Comparison of ENCODE assay signal across 9 cellular contexts in the genomic region with DNA sequence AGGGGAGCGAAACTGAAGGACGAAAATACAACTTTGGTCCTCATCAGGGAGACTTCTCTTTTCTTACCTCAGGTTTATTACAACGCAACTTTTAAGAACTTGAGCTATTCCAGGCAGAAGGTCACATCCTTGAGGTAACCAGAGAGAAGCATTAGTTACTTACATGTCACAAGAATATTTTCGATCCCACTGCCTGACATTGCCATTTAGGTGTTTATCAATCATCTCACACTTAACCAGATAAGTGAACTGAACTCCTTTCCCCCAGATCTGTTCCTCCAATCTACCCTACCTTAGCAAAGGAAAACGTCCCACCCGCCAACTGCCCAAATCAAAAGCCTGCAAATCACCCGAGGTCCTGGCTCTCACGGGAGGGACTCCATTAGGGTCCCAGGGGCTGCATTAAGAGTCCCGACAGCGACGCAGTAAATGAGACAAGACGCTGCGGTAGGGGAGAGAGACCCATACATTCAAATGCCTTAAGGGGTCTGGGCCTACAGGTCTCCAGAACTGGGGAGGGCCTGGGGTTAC. TPM values are rescaled to one million over a fixed set of nuclear protein-coding genes. Genes with fewer than 3 reads are reported as not detected.
DNase-seq lines count a peak whose midpoint lies in the region; ATAC-seq and TF ChIP-seq lines count a peak whose summit lies in the region.
"Had no signal": no experiment of that assay in that cellular context is flagged by ENCODE, and none has a peak within 500 bp of the region (broad histone marks: within the 10 kb centered on the region; RNA-seq: fewer than 3 reads in every experiment).

No MANE protein-coding gene starts in this region.

- no peak overlapping the region for H3K14ac ChIP-seq in neuronal stem cell (ENCODE audit: low read length)

- no peak overlapping the region for H2BK12ac ChIP-seq in neuronal stem cell (ENCODE audit: low read length)

- H3K27ac Mint-ChIP-seq in CD8-positive, alpha-beta memory T cell, result peak overlapping the region in 6 of 8 donors; percentile 48 to 95 (median 76)
- H3K27ac Mint-ChIP-seq in effector memory CD8-positive, alpha-beta T cell, result peak overlapping the region; percentile 56 to 71

- no peak overlapping the region for H2BK15ac ChIP-seq in neuronal stem cell (ENCODE audit: low read length)

- H3K4me2 ChIP-seq in Loucy (ENCODE audit: low read depth, low read length, poor library complexity, severe bottlenecking), result peak overlapping the region; percentile 83
- peak overlapping the region; percentile 67 for H3K4me2 ChIP-seq in neuronal stem cell (ENCODE audit: insufficient read depth, low read length, poor library complexity, severe bottlenecking)

- peaks cover 13 to 32% (median 30%) of the 10 kb centered on the region in 3 donors for H3K4me1 Mint-ChIP-seq in CD8-positive, alpha-beta memory T cell
- peaks cover 8 to 15% of the 10 kb centered on the region in 2 donors for H3K4me1 Mint-ChIP-seq in effector memory CD8-positive, alpha-beta T cell (ENCODE audit: low read depth in 2 of 2)

- POLR2A ChIA-PET in CD8-positive, alpha-beta memory T cell (lab: Charles Lee), result no interaction called here

- peaks cover 4 to 7% of the 10 kb centered on the region in 2 donors for H3K27me3 Mint-ChIP-seq in CD8-positive, alpha-beta memory T cell
- peaks cover 9 to 10% of the 10 kb centered on the region in 2 donors for H3K27me3 Mint-ChIP-seq in effector memory CD8-positive, alpha-beta T cell

- peak overlapping the region; percentile 32 to 94 (median 82) for H3K4me3 Mint-ChIP-seq in CD8-positive, alpha-beta memory T cell
- peak overlapping the region; percentile 85 to 87 for H3K4me3 Mint-ChIP-seq in effector memory CD8-positive, alpha-beta T cell

- peaks cover 2% of the 10 kb centered on the region for H3K79me1 ChIP-seq in neuronal stem cell (ENCODE audit: low read depth, low read length)

- peaks cover 13 to 28% (median 13%) of the 10 kb centered on the region in 3 donors for H3K36me3 Mint-ChIP-seq in CD8-positive, alpha-beta memory T cell
- H3K36me3 Mint-ChIP-seq in effector memory CD8-positive, alpha-beta T cell (ENCODE audit: insufficient read depth), result peaks cover 6% of the 10 kb centered on the region

- no peaks in the 10 kb centered on the region for H3K9me2 ChIP-seq in Loucy (replicated peaks; ENCODE audit: low read depth, low read length)

- H4K8ac ChIP-seq in neuronal stem cell (ENCODE audit: low read depth, low read length), result no peak overlapping the region

- DNase-seq in CD8-positive, alpha-beta memory T cell, result peak in 1 of 5 donors; percentile 11
- peak in 1 of 3 experiments; percentile 1 for DNase-seq in effector memory CD8-positive, alpha-beta T cell
- no peak for DNase-seq in neuronal stem cell (ENCODE audit: low spot score)
- DNase-seq in COR-L47 (lab: John Stamatoyannopoulos, UW), result no peak
- no peak for DNase-seq in HPDE6-E6E7 (ENCODE audit: extremely low spot score)
- DNase-seq in GM19238 (ENCODE audit: insufficient read length, low spot score), result no peak

- no peaks in the 10 kb centered on the region for H3K27me3 ChIP-seq in CD8-positive, alpha-beta memory T cell (ENCODE audit: insufficient read depth, low read length, poor library complexity, severe bottlenecking)
- H3K27me3 ChIP-seq in Loucy (ENCODE audit: insufficient read depth, low read length, poor library complexity, severe bottlenecking) (peaks cover 8% of the 10 kb centered on the region), neuronal stem cell (ENCODE audit: control insufficient read depth in 3 of 3, insufficient read depth in 3 of 3, low read depth in 1 of 3, low read length in 3 of 3) (no peaks in the 10 kb centered on the region)

- peak overlapping the region; percentile 100 for H3K23ac ChIP-seq in neuronal stem cell (ENCODE audit: low read depth, low read length, poor library complexity)

- peaks cover 11% of the 10 kb centered on the region for H3K4me1 ChIP-seq in CD8-positive, alpha-beta memory T cell (ENCODE audit: insufficient read depth, low read length)
- H3K4me1 ChIP-seq in Loucy (ENCODE audit: insufficient read depth, low read length, poor library complexity, severe bottlenecking), result peaks cover 18% of the 10 kb centered on the region
- peaks cover 0 to 1% of the 10 kb centered on the region in 2 donors for H3K4me1 ChIP-seq in neuronal stem cell (ENCODE audit: control insufficient read depth in 2 of 2, insufficient read depth in 1 of 2, low read depth in 1 of 2, low read length in 2 of 2)

- H3K18ac ChIP-seq in neuronal stem cell (ENCODE audit: low read length), result no peak overlapping the region

- no peak for TF ChIP-seq CTCF in Loucy (conservative IDR thresholded peaks at IDR 0.05; ENCODE audit: low read length)

- no peak overlapping the region for H4K91ac ChIP-seq in neuronal stem cell (ENCODE audit: low read depth, low read length, poor library complexity)

- peaks cover 5% of the 10 kb centered on the region for H4K20me1 ChIP-seq in Loucy (ENCODE audit: insufficient read depth, low read length, poor library complexity, severe bottlenecking)

- H3F3A ChIP-seq in Loucy (ENCODE audit: low read depth), result no peaks in the 10 kb centered on the region

- H2BK120ac ChIP-seq in neuronal stem cell (ENCODE audit: low read depth, low read length), result no peak overlapping the region

- ATAC-seq in effector memory CD8-positive, alpha-beta T cell (replicated peaks), result no peak
- ATAC-seq in HG02571 (IDR thresholded peaks at IDR 0.05; ENCODE audit: unreplicated experiment), result no peak

- peak overlapping the region; percentile 89 for H3K9ac ChIP-seq in Loucy (ENCODE audit: low read depth, low read length, poor library complexity, severe bottlenecking)
- H3K9ac ChIP-seq in neuronal stem cell (ENCODE audit: low read depth, low read length, poor library complexity), result no peak overlapping the region

- no CpG with 5 or more reads among the region's 13 CpGs for WGBS in neuronal stem cell (ENCODE audit: extremely low coverage in 2 of 2, insufficient read length in 2 of 2, insufficient replicate concordance in 1 of 2), 2 donors

- H3K4ac ChIP-seq in neuronal stem cell (ENCODE audit: low read length), result no peak overlapping the region

- H3K9me3 Mint-ChIP-seq in CD8-positive, alpha-beta memory T cell, result peaks cover 0 to 3% (median 2%) of the 10 kb centered on the region in 5 donors
- peaks cover 0 to 2% of the 10 kb centered on the region in 2 donors for H3K9me3 Mint-ChIP-seq in effector memory CD8-positive, alpha-beta T cell

- H3K27ac ChIP-seq in CD8-positive, alpha-beta memory T cell (ENCODE audit: low read depth, low read length), result peak overlapping the region; percentile 93
- no peak overlapping the region for H3K27ac ChIP-seq in neuronal stem cell (replicated peaks; ENCODE audit: low read length)

- H2AFZ ChIP-seq in Loucy (ENCODE audit: low read length) (peak overlapping the region; percentile 84), neuronal stem cell (ENCODE audit: low read length) (peak overlapping the region; percentile 91)

- peaks cover 29% of the 10 kb centered on the region for H3K79me2 ChIP-seq in Loucy (ENCODE audit: insufficient read depth, low read length)

- CTCF ChIA-PET in CD8-positive, alpha-beta memory T cell (lab: Charles Lee), result interaction anchor here (1.0 to 1.1 kb wide), 2 partner anchors 18 to 24 kb away, joined by 3 to 4 read pairs; no protein-coding TSS in a partner anchor

- no peak overlapping the region for H2AK5ac ChIP-seq in neuronal stem cell (ENCODE audit: low read depth, low read length)

- H3K36me3 ChIP-seq in CD8-positive, alpha-beta memory T cell (ENCODE audit: insufficient read depth, low read length), result peaks cover 4% of the 10 kb centered on the region
- H3K36me3 ChIP-seq in Loucy (ENCODE audit: insufficient read depth, low read length) (peaks cover 4% of the 10 kb centered on the region; the same call in 1 of the 2 replicates), neuronal stem cell (replicated peaks in 1 of 2; ENCODE audit: control insufficient read depth in 2 of 2, insufficient read depth in 2 of 2, low read length in 2 of 2) (peaks cover 6 to 43% of the 10 kb centered on the region in 2 donors)

- no peaks in the 10 kb centered on the region for H3K9me3 ChIP-seq in CD8-positive, alpha-beta memory T cell (ENCODE audit: low read length)
- no peaks in the 10 kb centered on the region for H3K9me3 ChIP-seq in Loucy (ENCODE audit: insufficient read depth, low read depth, low read length)
- peaks cover 2 to 12% of the 10 kb centered on the region in 2 donors for H3K9me3 ChIP-seq in neuronal stem cell (replicated peaks in 1 of 2; ENCODE audit: control insufficient read depth in 2 of 2, insufficient read depth in 1 of 2, low read depth in 1 of 2, low read length in 2 of 2)

- H2BK5ac ChIP-seq in neuronal stem cell (ENCODE audit: low read length), result no peak overlapping the region

- peak overlapping the region; percentile 70 for H3K4me3 ChIP-seq in CD8-positive, alpha-beta memory T cell (ENCODE audit: low read length)
- H3K4me3 ChIP-seq in Loucy (ENCODE audit: low read length, poor library complexity, severe bottlenecking), result peak overlapping the region; percentile 89
- H3K4me3 ChIP-seq in neuronal stem cell (ENCODE audit: low read length in 2 of 2), result peak overlapping the region; percentile 94

RNA-seq across cellular contexts. Expression of a gene that starts 0.7 kb away (rescaled TPM):
- total RNA-seq in CD8-positive, alpha-beta memory T cell, result 1 to 10 TPM; 3.0 to 3.2 TPM
- 2.9 TPM for polyA plus RNA-seq in CD8-positive, alpha-beta memory T cell
- polyA plus RNA-seq in neuronal stem cell (2013, experiment 1 of 2), result 7.3 TPM
- polyA plus RNA-seq in neuronal stem cell (2013, experiment 2 of 2), result 7.5 TPM

RNA-seq across cellular contexts. Expression of a gene that starts 12.3 kb away (rescaled TPM):
- total RNA-seq in CD8-positive, alpha-beta memory T cell, result not detected
- polyA plus RNA-seq in CD8-positive, alpha-beta memory T cell, result not detected
- 1.4 TPM for polyA plus RNA-seq in neuronal stem cell (2013, experiment 1 of 2)
- polyA plus RNA-seq in neuronal stem cell (2013, experiment 2 of 2), result 1.8 TPM

RNA-seq across cellular contexts. Expression of a gene that starts 51.3 kb away (rescaled TPM):
- not detected for total RNA-seq in CD8-positive, alpha-beta memory T cell
- polyA plus RNA-seq in CD8-positive, alpha-beta memory T cell, result not detected
- 0.07 TPM for polyA plus RNA-seq in neuronal stem cell (2013, experiment 1 of 2)
- 0.07 TPM for polyA plus RNA-seq in neuronal stem cell (2013, experiment 2 of 2)
- total RNA-seq: dermis microvascular lymphatic vessel endothelial cell had no signal
